1 cellular context compared by ENCODE assay signal in genomic region chr3:38124324-38125122, GRCh38.
TF ChIP-seq lines count a peak whose summit lies in the region.

No MANE protein-coding gene starts in this region.

TF ChIP-seq in GM23338, 12 proteins besides CTCF, POLR2A, EP300 and RAD21:
- TF ChIP-seq ZNF462 (CRISPR knock-in tag; IDR thresholded peaks at IDR 0.05) (no peak), ETS1 (IDR thresholded peaks at IDR 0.05) (no peak), ZNF114 (CRISPR knock-in tag; IDR thresholded peaks at IDR 0.05) (no peak), ZNF331 (CRISPR knock-in tag; IDR thresholded peaks at IDR 0.05; ENCODE audit: low read depth) (no peak), CREB1 (CRISPR knock-in tag; IDR thresholded peaks at IDR 0.05; ENCODE audit: low read depth) (no peak), NANOG (IDR thresholded peaks at IDR 0.05; ENCODE audit: borderline replicate concordance) (no peak), POLR2AphosphoS5 (IDR thresholded peaks at IDR 0.05; ENCODE audit: low read depth) (no peak), EZH2 (IDR thresholded peaks at IDR 0.05; ENCODE audit: low read depth, unreplicated experiment) (no peak), JUNB (IDR thresholded peaks at IDR 0.05; ENCODE audit: unreplicated experiment) (no peak), STAT1 (IDR thresholded peaks at IDR 0.05; ENCODE audit: unreplicated experiment) (no peak), EZH2phosphoT487 (IDR thresholded peaks at IDR 0.05; ENCODE audit: unreplicated experiment) (no peak), REST (IDR thresholded peaks at IDR 0.05; ENCODE audit: unreplicated experiment) (no peak)
